Comparison of ENCODE assay signal across 34 cellular contexts in the genomic region with DNA sequence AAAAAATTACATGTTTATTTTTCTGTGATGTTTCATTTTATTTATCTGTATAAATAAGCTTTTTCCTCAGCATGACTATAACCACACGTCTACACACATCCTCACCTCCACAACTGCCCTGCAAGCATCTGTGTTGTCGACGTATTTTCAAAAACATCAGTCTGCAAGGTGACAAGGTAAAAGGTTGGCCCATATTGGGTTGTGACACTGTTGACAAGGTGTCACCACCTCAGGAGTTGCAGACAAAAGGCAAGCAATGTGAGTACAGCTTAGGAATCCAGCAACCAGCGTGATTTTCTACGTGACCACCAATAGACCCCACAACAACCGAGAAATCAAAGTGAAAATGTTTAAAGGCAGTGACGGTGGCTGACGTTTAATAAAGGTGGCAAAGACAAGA.
"Had no signal": no experiment of that assay in that cellular context is flagged by ENCODE, and none has a peak within 500 bp of the region (broad histone marks: within the 10 kb centered on the region; RNA-seq: fewer than 3 reads in every experiment).

No MANE protein-coding gene starts in this region.

- H3K27ac Mint-ChIP-seq: activated CD4-positive, alpha-beta memory T cell treated with anti-CD3 and anti-CD28 coated beads for 36 hours; activated CD4-positive, alpha-beta T cell treated with anti-CD3 and anti-CD28 coated beads for 36 hours; activated CD4-positive, alpha-beta T cell treated with anti-CD3 and anti-CD28 coated beads, Interleukin-2, amount 10 ng/mL, durations not matched to agents 24 days and 14 days; activated naive CD4-positive, alpha-beta T cell treated with anti-CD3 and anti-CD28 coated beads for 36 hours; activated naive CD4-positive, alpha-beta T cell treated with anti-CD3 and anti-CD28 coated beads, Interleukin-2, amount 50 U/mL, for 24 hours; activated naive CD8-positive, alpha-beta T cell treated with anti-CD3 and anti-CD28 coated beads for 36 hours; activated naive CD8-positive, alpha-beta T cell treated with anti-CD3 and anti-CD28 coated beads, Interleukin-2, amount 50 U/mL, for 24 hours; activated T-cell treated with anti-CD3 and anti-CD28 coated beads, Interleukin-2, amount 50 U/mL, for 24 hours; activated T-helper 1 cell treated with anti-CD3 and anti-CD28 coated beads, Interleukin-12 subunit alpha, Interleukin-12 subunit beta, Interleukin-2, Interleukin-4 antibody, amounts not matched to agents 30 ng/mL and 10 ng/mL and 1 ng/mL, durations not matched to agents 14 hours and 24 hours and 36 hours; activated T-helper 2 cell treated with anti-CD3 and anti-CD28 coated beads, Interferon-gamma antibody, Interleukin-2, Interleukin-4, amounts not matched to agents 10 μg/mL and 5 μg/mL and 100 μg/mL, durations not matched to agents 14 hours and 24 hours and 36 hours; T-helper 2 cell treated with Interferon-gamma antibody and Interleukin-4, amounts not matched to agents 5 μg/mL and 100 μg/mL, for 36 hours had no signal

- H3K4me3 ChIP-seq: adrenal gland, body of pancreas, esophagus squamous epithelium, gastroesophageal sphincter, heart right ventricle had no signal

- H3K4me3 Mint-ChIP-seq: activated CD4-positive, alpha-beta memory T cell treated with anti-CD3 and anti-CD28 coated beads for 36 hours; activated CD4-positive, alpha-beta T cell treated with anti-CD3 and anti-CD28 coated beads for 36 hours; activated CD4-positive, alpha-beta T cell treated with anti-CD3 and anti-CD28 coated beads, Interleukin-2, amount 10 ng/mL, durations not matched to agents 24 days and 14 days; activated naive CD4-positive, alpha-beta T cell treated with anti-CD3 and anti-CD28 coated beads for 36 hours; activated naive CD4-positive, alpha-beta T cell treated with anti-CD3 and anti-CD28 coated beads, Interleukin-2, amount 50 U/mL, for 24 hours; activated naive CD8-positive, alpha-beta T cell treated with anti-CD3 and anti-CD28 coated beads for 36 hours; activated naive CD8-positive, alpha-beta T cell treated with anti-CD3 and anti-CD28 coated beads, Interleukin-2, amount 50 U/mL, for 24 hours; activated T-cell treated with anti-CD3 and anti-CD28 coated beads, Interleukin-2, amount 50 U/mL, for 24 hours; activated T-helper 1 cell treated with anti-CD3 and anti-CD28 coated beads, Interleukin-12 subunit alpha, Interleukin-12 subunit beta, Interleukin-2, Interleukin-4 antibody, amounts not matched to agents 30 ng/mL and 10 ng/mL and 1 ng/mL, durations not matched to agents 14 hours and 24 hours and 36 hours; T-helper 17 cell; T-helper 2 cell treated with Interferon-gamma antibody and Interleukin-4, amounts not matched to agents 5 μg/mL and 100 μg/mL, for 36 hours had no signal

- H3K36me3 Mint-ChIP-seq: activated CD4-positive, alpha-beta memory T cell treated with anti-CD3 and anti-CD28 coated beads for 36 hours; activated naive CD4-positive, alpha-beta T cell treated with anti-CD3 and anti-CD28 coated beads, Interleukin-2, amount 50 U/mL, for 24 hours; activated naive CD8-positive, alpha-beta T cell treated with anti-CD3 and anti-CD28 coated beads for 36 hours had no signal

- FAIRE-seq: colon, endometrium, endothelial cell of umbilical vein had no signal

- ATAC-seq: activated CD4-positive, alpha-beta T cell treated with anti-CD3 and anti-CD28 coated beads for 36 hours; activated naive CD8-positive, alpha-beta T cell treated with anti-CD3 and anti-CD28 coated beads, Interleukin-2, amount 50 U/mL, for 24 hours; body of pancreas; gastroesophageal sphincter; heart right ventricle; T-helper 17 cell had no signal

- DNase-seq: activated CD4-positive, alpha-beta memory T cell treated with anti-CD3 and anti-CD28 coated beads for 36 hours; activated CD4-positive, alpha-beta T cell treated with anti-CD3 and anti-CD28 coated beads for 36 hours; activated CD4-positive, alpha-beta T cell treated with anti-CD3 and anti-CD28 coated beads, Interleukin-2, amount 10 ng/mL, durations not matched to agents 24 days and 14 days; activated CD4-positive, CD25-positive, alpha-beta regulatory T cell; activated CD4-positive, CD25-positive, alpha-beta regulatory T cell treated with anti-CD3 and anti-CD28 coated beads, Interleukin-2, amount 50 U/mL, for 72 hours; activated CD8-positive, alpha-beta memory T cell treated with anti-CD3 and anti-CD28 coated beads, Interleukin-2, amount 50 U/mL, for 48 hours; activated effector memory CD4-positive, alpha-beta T cell treated with anti-CD3 and anti-CD28 coated beads, Interleukin-2, amount 50 U/mL, for 16 hours; activated naive CD4-positive, alpha-beta T cell treated with anti-CD3 and anti-CD28 coated beads for 36 hours; activated naive CD8-positive, alpha-beta T cell treated with anti-CD3 and anti-CD28 coated beads for 36 hours; activated naive CD8-positive, alpha-beta T cell treated with anti-CD3 and anti-CD28 coated beads, Interleukin-2, amount 50 U/mL, for 24 hours; activated T-cell treated with anti-CD3 and anti-CD28 coated beads for 4 hours; activated T-cell treated with anti-CD3 and anti-CD28 coated beads, Interleukin-2, amount 50 U/mL, for 24 hours; adrenal gland; aorta; body of pancreas; caudate nucleus; cortex of kidney; effector CD8-positive, alpha-beta T cell; esophagus squamous epithelium; foreskin melanocyte; heart right ventricle; T-helper 1 cell; T-helper 17 cell; T1000; WERI-Rb-1 had no signal

- H3K4me1 Mint-ChIP-seq: activated naive CD4-positive, alpha-beta T cell treated with anti-CD3 and anti-CD28 coated beads, Interleukin-2, amount 50 U/mL, for 24 hours had no signal

- H3K4me1 ChIP-seq: adrenal gland, body of pancreas, esophagus squamous epithelium, gastroesophageal sphincter had no signal

- H3K27ac ChIP-seq: adrenal gland, body of pancreas, epithelial cell of prostate, esophagus squamous epithelium, gastroesophageal sphincter, WERI-Rb-1 had no signal

- H3K9me3 Mint-ChIP-seq: activated CD4-positive, alpha-beta memory T cell treated with anti-CD3 and anti-CD28 coated beads for 36 hours; activated naive CD4-positive, alpha-beta T cell treated with anti-CD3 and anti-CD28 coated beads for 36 hours; activated naive CD4-positive, alpha-beta T cell treated with anti-CD3 and anti-CD28 coated beads, Interleukin-2, amount 50 U/mL, for 24 hours; activated naive CD8-positive, alpha-beta T cell treated with anti-CD3 and anti-CD28 coated beads for 36 hours; activated naive CD8-positive, alpha-beta T cell treated with anti-CD3 and anti-CD28 coated beads, Interleukin-2, amount 50 U/mL, for 24 hours; activated T-cell treated with anti-CD3 and anti-CD28 coated beads, Interleukin-2, amount 50 U/mL, for 24 hours; activated T-helper 1 cell treated with anti-CD3 and anti-CD28 coated beads, Interleukin-12 subunit alpha, Interleukin-12 subunit beta, Interleukin-2, Interleukin-4 antibody, amounts not matched to agents 30 ng/mL and 10 ng/mL and 1 ng/mL, durations not matched to agents 14 hours and 24 hours and 36 hours; activated T-helper 2 cell treated with anti-CD3 and anti-CD28 coated beads, Interferon-gamma antibody, Interleukin-2, Interleukin-4, amounts not matched to agents 10 μg/mL and 5 μg/mL and 100 μg/mL, durations not matched to agents 14 hours and 24 hours and 36 hours; T-helper 2 cell treated with Interferon-gamma antibody and Interleukin-4, amounts not matched to agents 5 μg/mL and 100 μg/mL, for 36 hours had no signal

- H3K36me3 ChIP-seq: adrenal gland, esophagus squamous epithelium, gastroesophageal sphincter, heart right ventricle, WERI-Rb-1 had no signal

- H3K27me3 Mint-ChIP-seq: activated CD4-positive, alpha-beta memory T cell treated with anti-CD3 and anti-CD28 coated beads for 36 hours; activated naive CD8-positive, alpha-beta T cell treated with anti-CD3 and anti-CD28 coated beads, Interleukin-2, amount 50 U/mL, for 24 hours had no signal

- H3K9me3 ChIP-seq: adrenal gland, body of pancreas, esophagus squamous epithelium, gastroesophageal sphincter, heart right ventricle had no signal

- H3K27me3 ChIP-seq: body of pancreas, esophagus squamous epithelium, gastroesophageal sphincter, heart right ventricle had no signal
